ENCODE assay signal across 8 cellular contexts in genomic region chr6:150667977-150668716, GRCh38.
DNase-seq lines count a peak whose midpoint lies in the region; ATAC-seq and TF ChIP-seq lines count a peak whose summit lies in the region.

No MANE protein-coding gene starts in this region.

- peaks cover 6% of the 10 kb centered on the region for H3K4me1 Mint-ChIP-seq in activated T-cell treated with anti-CD3 and anti-CD28 coated beads, Interleukin-2, amount 50 U/mL, for 24 hours (ENCODE audit: low read depth)
- peaks cover 5% of the 10 kb centered on the region for H3K4me1 Mint-ChIP-seq in activated T-cell treated with anti-CD3 and anti-CD28 coated beads, Interleukin-2, amount 50 U/mL, for 4 hours (ENCODE audit: low read depth)
- peaks cover 69% of the 10 kb centered on the region for H3K4me1 Mint-ChIP-seq in nephron

- no peaks in the 10 kb centered on the region for H3K79me2 ChIP-seq in fibroblast of lung (ENCODE audit: control insufficient read depth, insufficient read depth, low read length)

- TF ChIP-seq CTCF in fibroblast of lung (conservative IDR thresholded peaks at IDR 0.05 in 1 of 2, IDR thresholded peaks at IDR 0.05 in 1 of 2; ENCODE audit: low read depth in 1 of 2, low read length in 2 of 2) (peak; percentile 18 to 43), nephron (IDR thresholded peaks at IDR 0.05; ENCODE audit: unreplicated experiment in 3 of 3) (peak in 1 of 3 experiments; percentile 26)

- H3K4me1 ChIP-seq in SJCRH30 (peaks cover 9% of the 10 kb centered on the region), fibroblast of lung (ENCODE audit: control insufficient read depth, extremely low read depth, insufficient read depth, low read length) (no peaks in the 10 kb centered on the region)

- no peaks in the 10 kb centered on the region for H3K9me3 ChIP-seq in SJCRH30 (replicated peaks)
- no peaks in the 10 kb centered on the region for H3K9me3 ChIP-seq in fibroblast of lung (ENCODE audit: control insufficient read depth, insufficient read depth, low read depth, low read length)

- no peaks in the 10 kb centered on the region for H4K20me1 ChIP-seq in fibroblast of lung (ENCODE audit: control insufficient read depth, extremely low read depth, insufficient read depth, low read length)

- H3K9me3 Mint-ChIP-seq in activated T-cell treated with anti-CD3 and anti-CD28 coated beads, Interleukin-2, amount 50 U/mL, for 24 hours: no peaks in the 10 kb centered on the region
- no peaks in the 10 kb centered on the region for H3K9me3 Mint-ChIP-seq in activated T-cell treated with anti-CD3 and anti-CD28 coated beads, Interleukin-2, amount 50 U/mL, for 4 hours
- no peaks in the 10 kb centered on the region for H3K9me3 Mint-ChIP-seq in nephron

- ATAC-seq in activated T-cell treated with anti-CD3 and anti-CD28 coated beads, Interleukin-2, amount 50 U/mL, for 4 hours: no peak
- no peak for ATAC-seq in HG03520 (IDR thresholded peaks at IDR 0.05; ENCODE audit: unreplicated experiment)
- ATAC-seq in HG03457 (IDR thresholded peaks at IDR 0.05; ENCODE audit: unreplicated experiment): no peak
- no peak for ATAC-seq in HG03135 (IDR thresholded peaks at IDR 0.05; ENCODE audit: unreplicated experiment)

- H3K4me2 ChIP-seq in fibroblast of lung (ENCODE audit: extremely low read depth, insufficient read depth, low read length): no peak overlapping the region

- no peak overlapping the region for H3K4me3 Mint-ChIP-seq in activated T-cell treated with anti-CD3 and anti-CD28 coated beads, Interleukin-2, amount 50 U/mL, for 24 hours
- H3K4me3 Mint-ChIP-seq in activated T-cell treated with anti-CD3 and anti-CD28 coated beads, Interleukin-2, amount 50 U/mL, for 4 hours: no peak overlapping the region
- H3K4me3 Mint-ChIP-seq in nephron: peak overlapping the region; percentile 6 to 46 (median 46)

- H3K4me3 ChIP-seq in SJCRH30 (no peak overlapping the region), fibroblast of lung (replicated peaks in 1 of 4; ENCODE audit: control extremely low read depth in 1 of 4, insufficient read depth in 1 of 4, low read depth in 3 of 4, low read length in 4 of 4) (no peak overlapping the region)

- no peak overlapping the region for H3K9ac ChIP-seq in fibroblast of lung (ENCODE audit: insufficient read depth, low read length)

- H3K36me3 ChIP-seq in SJCRH30 (no peaks in the 10 kb centered on the region), fibroblast of lung (ENCODE audit: control insufficient read depth, insufficient read depth, low read length) (no peaks in the 10 kb centered on the region)

- no peak for DNase-seq in activated T-cell treated with anti-CD3 and anti-CD28 coated beads, Interleukin-2, amount 50 U/mL, for 24 hours
- no peak for DNase-seq in activated T-cell treated with anti-CD3 and anti-CD28 coated beads, Interleukin-2, amount 50 U/mL, for 4 hours
- DNase-seq in SJCRH30 (peak; percentile 79 to 81), fibroblast of lung (ENCODE audit: low read depth in 2 of 2) (peak; percentile 85 to 91)

- H3K27ac Mint-ChIP-seq in activated T-cell treated with anti-CD3 and anti-CD28 coated beads, Interleukin-2, amount 50 U/mL, for 24 hours: peak overlapping the region; percentile 39
- peak overlapping the region; percentile 95 to 98 (median 96) for H3K27ac Mint-ChIP-seq in nephron

- H3K27me3 Mint-ChIP-seq in activated T-cell treated with anti-CD3 and anti-CD28 coated beads, Interleukin-2, amount 50 U/mL, for 24 hours: no peaks in the 10 kb centered on the region
- peaks cover 4% of the 10 kb centered on the region for H3K27me3 Mint-ChIP-seq in activated T-cell treated with anti-CD3 and anti-CD28 coated beads, Interleukin-2, amount 50 U/mL, for 4 hours (ENCODE audit: low read depth)
- no peaks in the 10 kb centered on the region for H3K27me3 Mint-ChIP-seq in nephron (ENCODE audit: low read depth)

- no peaks in the 10 kb centered on the region for H3K36me3 Mint-ChIP-seq in activated T-cell treated with anti-CD3 and anti-CD28 coated beads, Interleukin-2, amount 50 U/mL, for 24 hours (ENCODE audit: low read depth)
- H3K36me3 Mint-ChIP-seq in activated T-cell treated with anti-CD3 and anti-CD28 coated beads, Interleukin-2, amount 50 U/mL, for 4 hours (ENCODE audit: insufficient read depth): peaks cover 4% of the 10 kb centered on the region
- H3K36me3 Mint-ChIP-seq in nephron (ENCODE audit: low read depth): peaks cover 21% of the 10 kb centered on the region

- H2AFZ ChIP-seq in fibroblast of lung (ENCODE audit: low read length): no peak overlapping the region

- no peaks in the 10 kb centered on the region for H3K27me3 ChIP-seq in SJCRH30
- H3K27me3 ChIP-seq in fibroblast of lung (ENCODE audit: control insufficient read depth, insufficient read depth, low read length): no peaks in the 10 kb centered on the region

- H3K27ac ChIP-seq in SJCRH30 (no peak overlapping the region), fibroblast of lung (ENCODE audit: insufficient read depth, low read length) (no peak overlapping the region)

Comparison
In these comparisons a context has a peak if more than half of its experiments do, and no peak if none do; other contexts are left out.
1. DNase-seq: peak in SJCRH30 (2 of 2) and fibroblast of lung (2 of 2); none in activated T-cell treated with anti-CD3 and anti-CD28 coated beads, Interleukin-2, amount 50 U/mL, for 24 hours (single experiment) and activated T-cell treated with anti-CD3 and anti-CD28 coated beads, Interleukin-2, amount 50 U/mL, for 4 hours (single experiment).
2. H3K4me3 Mint-ChIP-seq: peak in nephron (3 of 3); none in activated T-cell treated with anti-CD3 and anti-CD28 coated beads, Interleukin-2, amount 50 U/mL, for 24 hours (single experiment) and activated T-cell treated with anti-CD3 and anti-CD28 coated beads, Interleukin-2, amount 50 U/mL, for 4 hours (single experiment).